ENCODE assay signal across 11 cellular contexts in the genomic region with DNA sequence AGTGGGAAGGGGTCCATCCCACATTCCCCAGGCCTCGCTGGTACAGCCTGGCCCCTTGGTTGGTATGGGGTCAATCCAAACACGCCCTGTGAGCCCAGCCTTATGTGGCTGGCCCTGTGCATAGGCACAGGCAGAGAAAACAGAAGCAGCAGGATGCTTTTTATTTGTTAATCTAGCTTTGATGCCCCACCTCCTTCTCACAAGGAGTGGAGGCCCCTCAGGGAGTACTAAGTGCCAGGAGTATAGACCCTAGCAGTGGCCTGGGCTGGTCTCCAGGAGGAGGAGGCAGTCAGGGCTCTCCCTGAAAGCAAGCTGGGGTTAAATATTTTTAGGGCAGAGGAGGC. TPM values are rescaled to one million over a fixed set of nuclear protein-coding genes. Genes with fewer than 3 reads are reported as not detected.
DNase-seq lines count a peak whose midpoint lies in the region; ATAC-seq, FAIRE-seq and TF ChIP-seq lines count a peak whose summit lies in the region.
"Had no signal": no experiment of that assay in that cellular context is flagged by ENCODE, and none has a peak within 500 bp of the region (broad histone marks: within the 10 kb centered on the region; RNA-seq: fewer than 3 reads in every experiment).

No MANE protein-coding gene starts in this region.

- H4K20me1 ChIP-seq in BLaER1 treated with 17β-estradiol and CSF1 and Interleukin-3, amounts not matched to agents 10 nM and 100 nM, result peaks cover 0 to 3% (median 0%) of the 10 kb centered on the region in 11 experiments; a peak in 2 of 22 replicates

- no peak for FAIRE-seq in kidney (lab: Jason Lieb, UNC)
- FAIRE-seq: keratinocyte had no signal

- H3K36me3 Mint-ChIP-seq in activated B cell treated with CpG ODN at 0.5 μM for 24 hours (ENCODE audit: low read depth), result no peaks in the 10 kb centered on the region

- peak overlapping the region; percentile 81 for H3K4me3 Mint-ChIP-seq in activated B cell treated with CpG ODN at 0.5 μM for 24 hours

- H3K4me1 ChIP-seq in BLaER1 treated with 17β-estradiol and CSF1 and Interleukin-3, amounts not matched to agents 10 nM and 100 nM, result peaks cover 48 to 72% (median 55%) of the 10 kb centered on the region in 10 experiments
- H3K4me1 ChIP-seq in HEK293 (ENCODE audit: control insufficient read depth, insufficient read depth, low read length), result no peaks in the 10 kb centered on the region
- peaks cover 0 to 10% of the 10 kb centered on the region in 2 donors for H3K4me1 ChIP-seq in kidney (ENCODE audit: control insufficient read depth in 1 of 2, insufficient read depth in 1 of 2, low read depth in 1 of 2, low read length in 2 of 2)

- no peaks in the 10 kb centered on the region for H3K36me3 ChIP-seq in BLaER1 treated with 17β-estradiol and CSF1 and Interleukin-3, amounts not matched to agents 10 nM and 100 nM
- H3K36me3 ChIP-seq in HEK293 (ENCODE audit: control insufficient read depth in 2 of 2, insufficient read depth in 1 of 2, low read length in 2 of 2), result no peaks in the 10 kb centered on the region
- no peaks in the 10 kb centered on the region for H3K36me3 ChIP-seq in kidney (ENCODE audit: control insufficient read depth in 1 of 2, insufficient read depth in 2 of 2, low read length in 2 of 2)
- H3K36me3 ChIP-seq: esophagus muscularis mucosa had no signal

- ATAC-seq in activated B cell treated with CpG ODN at 0.5 μM for 24 hours (ENCODE audit: low read depth), result no peak

- H3K27ac ChIP-seq in BLaER1 treated with 17β-estradiol and CSF1 and Interleukin-3, amounts not matched to agents 10 nM and 100 nM, result peak overlapping the region in 1 of 11 experiments; percentile 47; a peak in 2 of 22 replicates
- H3K27ac ChIP-seq in HEK293 (ENCODE audit: extremely low read depth, low read depth, low read length) (no peak overlapping the region), kidney (ENCODE audit: low read depth in 2 of 2, low read length in 2 of 2) (no peak overlapping the region)
- H3K27ac ChIP-seq: esophagus muscularis mucosa had no signal

- TF ChIP-seq CTCF in HEK293 (tag by site-specific recombination; IDR thresholded peaks at IDR 0.05) (no peak), activated B cell treated with CpG ODN at 0.5 μM for 24 hours (IDR thresholded peaks at IDR 0.05) (no peak), kidney (IDR thresholded peaks at IDR 0.05; ENCODE audit: borderline replicate concordance, extremely low read depth, insufficient read depth) (no peak)

- intact Hi-C loops in activated B cell treated with CpG ODN at 0.5 μM for 24 hours (cut with micrococcal nuclease), result loop anchor here (1.0 to 5.0 kb wide), 10 partner anchors 14 to 1048 kb away; partner anchors contain the start of genes HSPA4, SKP1, TCF7 and UBE2B
- intact Hi-C loops in kidney (cut with DNase I), result no loop called here

- H3K9ac ChIP-seq in BLaER1 treated with 17β-estradiol and CSF1 and Interleukin-3, amounts not matched to agents 10 nM and 100 nM, result peak overlapping the region in 2 of 11 experiments; percentile 15 to 55; a peak in 2 of 22 replicates
- H3K9ac ChIP-seq in kidney (ENCODE audit: low read length in 2 of 2), result no peak overlapping the region

- CTCF ChIA-PET in HEK293 (lab: Yijun Ruan, JAX) (interaction anchor here (0.7 to 8.7 kb wide), 10 partner anchors 12 to 1049 kb away, joined by 3 to 56 read pairs (median 8); partner anchors contain the start of gene TCF7), activated B cell treated with CpG ODN at 0.5 μM for 24 hours (lab: Charles Lee) (interaction anchor here (0.7 to 4.2 kb wide), 8 partner anchors 14 to 137 kb away, joined by 3 to 51 read pairs (median 6); partner anchors contain the start of gene TCF7)

- H3K27me3 Mint-ChIP-seq in activated B cell treated with CpG ODN at 0.5 μM for 24 hours, result no peaks in the 10 kb centered on the region

- H3K9me3 Mint-ChIP-seq in activated B cell treated with CpG ODN at 0.5 μM for 24 hours, result no peaks in the 10 kb centered on the region

- H3K9me3 ChIP-seq in BLaER1 treated with 17β-estradiol and CSF1 and Interleukin-3, amounts not matched to agents 10 nM and 100 nM (replicated peaks in 1 of 11), result no peaks in the 10 kb centered on the region
- H3K9me3 ChIP-seq in HEK293 (ENCODE audit: control insufficient read depth, insufficient read depth, low read depth, low read length) (no peaks in the 10 kb centered on the region), kidney (ENCODE audit: control insufficient read depth in 1 of 2, low read length in 2 of 2) (no peaks in the 10 kb centered on the region)
- H3K9me3 ChIP-seq: esophagus muscularis mucosa had no signal

- peaks cover 0 to 11% (median 0%) of the 10 kb centered on the region in 11 experiments; a peak in 5 of 22 replicates for H3K27me3 ChIP-seq in BLaER1 treated with 17β-estradiol and CSF1 and Interleukin-3, amounts not matched to agents 10 nM and 100 nM

- no peak for DNase-seq in activated B cell treated with CpG ODN at 0.5 μM for 24 hours
- peak; percentile 43 for DNase-seq in kidney
- DNase-seq in NCI-H2029 (lab: John Stamatoyannopoulos, UW), result no peak
- no peak for DNase-seq in DMS 273 (lab: John Stamatoyannopoulos, UW; ENCODE audit: unreplicated experiment)
- DNase-seq in NCI-H2107 treated with DMSO at 0.1 percent for 48 hours (lab: John Stamatoyannopoulos, UW; ENCODE audit: unreplicated experiment), result no peak
- DNase-seq in stimulated activated CD4-positive, alpha-beta T cell treated with anti-CD3 and anti-CD28 coated beads, Interleukin-2, amount 100 ng/mL, for 48 hours, result no peak
- DNase-seq: NCI-H187 treated with DMSO at 0.1 percent for 48 hours had no signal

- H3K4me2 ChIP-seq in BLaER1 treated with 17β-estradiol and CSF1 and Interleukin-3, amounts not matched to agents 10 nM and 100 nM, result peak overlapping the region; percentile 39 to 72 (median 60)

- H3K27ac Mint-ChIP-seq in activated B cell treated with CpG ODN at 0.5 μM for 24 hours, result peak overlapping the region; percentile 99

- POLR2A ChIA-PET in HEK293 (lab: Yijun Ruan, JAX) (interaction anchor here (0.6 kb wide), 1 partner anchor 139 kb away, joined by 9 read pairs; no protein-coding TSS in a partner anchor), activated B cell treated with CpG ODN at 0.5 μM for 24 hours (lab: Charles Lee) (interaction anchor here (0.5 to 4.9 kb wide), 33 partner anchors 10 to 1137 kb away, joined by 3 to 71 read pairs (median 4); partner anchors contain the start of genes AFF4, JADE2, PPP2CA and SKP1)

- peaks cover 54% of the 10 kb centered on the region for H3K4me1 Mint-ChIP-seq in activated B cell treated with CpG ODN at 0.5 μM for 24 hours

- no peak overlapping the region for H3K4me3 ChIP-seq in BLaER1 treated with 17β-estradiol and CSF1 and Interleukin-3, amounts not matched to agents 10 nM and 100 nM
- H3K4me3 ChIP-seq in HEK293 (ENCODE audit: low read depth, low read length), result no peak overlapping the region
- no peak overlapping the region for H3K4me3 ChIP-seq in kidney (ENCODE audit: low read length in 2 of 2)
- H3K4me3 ChIP-seq: esophagus muscularis mucosa had no signal

TF ChIP-seq in HEK293, 187 proteins besides CTCF, POLR2A, EP300 and RAD21:
- TF ChIP-seq ZNF654 (tag by site-specific recombination; IDR thresholded peaks at IDR 0.05; ENCODE audit: low read depth) (no peak), ZNF335 (tag by site-specific recombination; conservative IDR thresholded peaks at IDR 0.05) (no peak), ZBTB8A (tag by site-specific recombination; IDR thresholded peaks at IDR 0.05) (0 out of 2 replicates have a peak, but pooled peaks have one; percentile 15), ZNF423 (tag by site-specific recombination; IDR thresholded peaks at IDR 0.05) (0 out of 2 replicates have a peak, but pooled peaks have one; percentile 32), GLIS1 (tag by site-specific recombination; IDR thresholded peaks at IDR 0.05) (peak; percentile 49; the same call in 1 of the 2 replicates), SP3 (tag by site-specific recombination; IDR thresholded peaks at IDR 0.05) (no peak), ZIC2 (tag by site-specific recombination; IDR thresholded peaks at IDR 0.05) (peak; percentile 95)

RNA-seq across cellular contexts. Expression of gene TCF7, which starts 14.6 kb away (rescaled TPM):
- 13.2 and 15.8 TPM in 2 replicates for total RNA-seq in activated B cell treated with CpG ODN at 0.5 μM for 24 hours
- total RNA-seq in kidney, result 15.6 TPM
- 1.2 TPM for polyA plus RNA-seq in kidney (ENCODE audit: insufficient read depth, low read depth, low replicate concordance)
